Comparison of ENCODE assay signal across 11 cellular contexts in the genomic region with DNA sequence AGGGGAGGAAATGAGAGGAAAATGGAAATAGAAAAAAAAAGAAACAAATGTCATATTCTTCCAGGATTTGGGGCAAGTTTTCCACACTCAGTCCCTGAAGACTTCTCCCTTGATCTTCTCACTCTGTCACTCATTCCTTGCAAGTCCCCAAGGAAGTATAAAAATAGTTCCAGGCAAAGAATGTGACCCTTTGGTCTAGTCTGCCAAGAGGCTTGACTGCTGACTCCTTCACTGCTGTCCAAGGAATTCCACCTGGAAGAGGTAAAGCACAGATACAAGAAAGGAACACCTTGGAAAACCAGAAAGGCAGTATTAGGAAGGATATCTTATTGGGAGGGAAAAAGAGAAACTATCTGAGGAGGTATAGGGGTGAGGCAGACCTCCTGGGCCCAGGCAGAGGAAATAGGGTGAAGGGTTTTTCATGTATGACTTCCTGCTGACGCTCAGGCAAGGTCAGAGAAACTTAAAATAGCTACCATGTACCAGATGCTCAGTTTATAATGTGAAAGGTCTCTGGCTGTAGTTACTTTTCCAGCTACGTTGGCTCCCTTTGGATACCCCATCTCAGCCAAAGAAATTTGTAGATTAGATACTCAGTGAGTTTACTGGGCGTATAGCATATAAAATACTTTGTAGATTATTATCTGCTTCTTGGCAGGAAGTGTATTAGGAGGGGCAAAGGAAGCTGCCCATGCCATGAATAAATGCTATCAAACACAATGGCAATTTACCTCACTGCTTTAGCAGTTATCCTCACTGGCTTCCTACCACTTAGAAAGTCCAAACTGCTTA. TPM values are rescaled to one million over a fixed set of nuclear protein-coding genes. Genes with fewer than 3 reads are reported as not detected.
DNase-seq lines count a peak whose midpoint lies in the region; ATAC-seq and TF ChIP-seq lines count a peak whose summit lies in the region.
"Had no signal": no experiment of that assay in that cellular context is flagged by ENCODE, and none has a peak within 500 bp of the region (broad histone marks: within the 10 kb centered on the region; RNA-seq: fewer than 3 reads in every experiment).

No MANE protein-coding gene starts in this region.

- POLR2A ChIA-PET in CD4-positive, alpha-beta memory T cell (lab: Charles Lee; ENCODE audit: partially characterized antibody) = interaction anchor here (1.1 kb wide), 1 partner anchor 12 kb away, joined by 3 read pairs; no protein-coding TSS in a partner anchor

- no peaks in the 10 kb centered on the region for H3K27me3 Mint-ChIP-seq in CD4-positive, alpha-beta memory T cell
- H3K27me3 Mint-ChIP-seq in central memory CD8-positive, alpha-beta T cell = no peaks in the 10 kb centered on the region
- H3K27me3 Mint-ChIP-seq in naive B cell = no peaks in the 10 kb centered on the region

- intact Hi-C loops in CD4-positive, alpha-beta memory T cell (cut with micrococcal nuclease) = no loop called here

- H3K36me3 ChIP-seq in CD4-positive, alpha-beta memory T cell (ENCODE audit: insufficient read depth, low read length) = no peaks in the 10 kb centered on the region
- H3K36me3 ChIP-seq in tibial nerve = no peaks in the 10 kb centered on the region

- H3K9me3 ChIP-seq in CD4-positive, alpha-beta memory T cell (ENCODE audit: control insufficient read depth in 1 of 2, low read length in 2 of 2) = no peaks in the 10 kb centered on the region
- no peaks in the 10 kb centered on the region for H3K9me3 ChIP-seq in tibial nerve

- ATAC-seq in central memory CD8-positive, alpha-beta T cell (replicated peaks; ENCODE audit: extremely low read depth, poor library complexity, severe bottlenecking) = peak; percentile 68
- ATAC-seq in naive B cell (ENCODE audit: low read depth in 2 of 2) (peak; percentile 87 to 95), GM21576 (IDR thresholded peaks at IDR 0.05; ENCODE audit: unreplicated experiment) (no peak)

- no peaks in the 10 kb centered on the region for H3K36me3 Mint-ChIP-seq in CD4-positive, alpha-beta memory T cell
- no peaks in the 10 kb centered on the region for H3K36me3 Mint-ChIP-seq in central memory CD8-positive, alpha-beta T cell (ENCODE audit: insufficient read depth)
- H3K36me3 Mint-ChIP-seq in naive B cell = no peaks in the 10 kb centered on the region

- WGBS in tibial nerve, 2 donors = 30 to 36% methylated on average over 3 of the region's 3 CpGs

- peak overlapping the region in 1 of 2 donors; percentile 4 for H3K4me3 ChIP-seq in CD4-positive, alpha-beta memory T cell (ENCODE audit: low read length in 2 of 2)
- H3K4me3 ChIP-seq in Jurkat, Clone E6-1 (ENCODE audit: low read length) = no peak overlapping the region
- H3K4me3 ChIP-seq in tibial nerve = no peak overlapping the region

- DNase-seq in CD4-positive, alpha-beta memory T cell = peak in 4 of 5 donors; percentile 12 to 33 (median 24)
- peak; percentile 28 for DNase-seq in Jurkat, Clone E6-1 (ENCODE audit: low read depth, low spot score)
- no peak for DNase-seq in central memory CD8-positive, alpha-beta T cell (ENCODE audit: low spot score in 2 of 2)
- DNase-seq in naive B cell (peak; percentile 29), HPDE6-E6E7 (ENCODE audit: extremely low spot score) (no peak), SKM-1 treated with dmso at 0.1 percent for 144 hours (lab: John Stamatoyannopoulos, UW; ENCODE audit: unreplicated experiment) (no peak), tibial nerve (ENCODE audit: low spot score in 2 of 2) (no peak)
- DNase-seq: head of caudate nucleus, NCI-H774, substantia nigra had no signal

- peak in 1 of 2 donors; percentile 28 for TF ChIP-seq EP300 in tibial nerve (IDR thresholded peaks at IDR 0.05)

- TF ChIP-seq POLR2A in tibial nerve (IDR thresholded peaks at IDR 0.05) = no peak

- CTCF ChIA-PET in CD4-positive, alpha-beta memory T cell (lab: Charles Lee; ENCODE audit: partially characterized antibody) = no interaction called here

- peaks cover 28 to 43% (median 39%) of the 10 kb centered on the region in 4 donors for H3K4me1 Mint-ChIP-seq in CD4-positive, alpha-beta memory T cell
- peaks cover 25% of the 10 kb centered on the region for H3K4me1 Mint-ChIP-seq in central memory CD8-positive, alpha-beta T cell
- peaks cover 42 to 54% (median 48%) of the 10 kb centered on the region in 3 donors for H3K4me1 Mint-ChIP-seq in naive B cell

- peak overlapping the region in 7 of 8 donors; percentile 33 to 78 (median 64) for H3K4me3 Mint-ChIP-seq in CD4-positive, alpha-beta memory T cell
- peak overlapping the region; percentile 17 for H3K4me3 Mint-ChIP-seq in central memory CD8-positive, alpha-beta T cell
- H3K4me3 Mint-ChIP-seq in naive B cell = peak overlapping the region in 7 of 8 donors; percentile 45 to 83 (median 69)

- H3K4me1 ChIP-seq in CD4-positive, alpha-beta memory T cell (ENCODE audit: insufficient read depth, low read length) = peaks cover 28% of the 10 kb centered on the region
- peaks cover 0 to 3% (median 0%) of the 10 kb centered on the region in 4 donors for H3K4me1 ChIP-seq in tibial nerve

- H3K27ac ChIP-seq in CD4-positive, alpha-beta memory T cell (ENCODE audit: low read depth, low read length) = peak overlapping the region; percentile 33
- no peak overlapping the region for H3K27ac ChIP-seq in tibial nerve

- TF ChIP-seq CTCF in tibial nerve (IDR thresholded peaks at IDR 0.05) = no peak

- no peaks in the 10 kb centered on the region for H3K27me3 ChIP-seq in CD4-positive, alpha-beta memory T cell (ENCODE audit: insufficient read depth, low read length)
- H3K27me3 ChIP-seq in tibial nerve = no peaks in the 10 kb centered on the region

- peak overlapping the region; percentile 81 to 96 (median 88) for H3K27ac Mint-ChIP-seq in CD4-positive, alpha-beta memory T cell
- H3K27ac Mint-ChIP-seq in central memory CD8-positive, alpha-beta T cell (ENCODE audit: low read depth) = peak overlapping the region; percentile 5
- peak overlapping the region; percentile 53 to 96 (median 88) for H3K27ac Mint-ChIP-seq in naive B cell

- peaks cover 0 to 3% (median 0%) of the 10 kb centered on the region in 8 donors for H3K9me3 Mint-ChIP-seq in CD4-positive, alpha-beta memory T cell
- H3K9me3 Mint-ChIP-seq in central memory CD8-positive, alpha-beta T cell = no peaks in the 10 kb centered on the region
- peaks cover 0 to 8% (median 2%) of the 10 kb centered on the region in 7 donors for H3K9me3 Mint-ChIP-seq in naive B cell

RNA-seq across cellular contexts. Expression of a gene that starts 2.0 kb away (rescaled TPM):
- total RNA-seq in CD4-positive, alpha-beta memory T cell = not detected
- not detected for polyA plus RNA-seq in CD4-positive, alpha-beta memory T cell
- not detected for polyA plus RNA-seq in Jurkat, Clone E6-1 (2012; ENCODE audit: insufficient read depth, insufficient read length)
- not detected for polyA plus RNA-seq in naive B cell (ENCODE audit: low read depth in 6 of 6)
- 10 to 100 TPM in 3 of 4 donors, 1 to 10 TPM in 1; 2.7 to 50.7 (median 20.2) TPM for total RNA-seq in tibial nerve

Comparison
In these comparisons a context has a peak if more than half of its experiments do, and no peak if none do; other contexts are left out.
1. DNase-seq: peak in CD4-positive, alpha-beta memory T cell (4 of 5), Jurkat, Clone E6-1 (single experiment) and naive B cell (single experiment); none in central memory CD8-positive, alpha-beta T cell (0 of 2), HPDE6-E6E7 (single experiment), SKM-1 treated with dmso at 0.1 percent for 144 hours (single experiment) and tibial nerve (0 of 2).
2. H3K27ac Mint-ChIP-seq: peak in every context shown above with its lines; median percentile 88 in naive B cell; 88 in CD4-positive, alpha-beta memory T cell; 5 in central memory CD8-positive, alpha-beta T cell.
3. H3K4me3 Mint-ChIP-seq: peak in every context shown above with its lines; median percentile 69 in naive B cell; 64 in CD4-positive, alpha-beta memory T cell; 17 in central memory CD8-positive, alpha-beta T cell.